In genomic region chr2:39256040-39256439, GRCh38 we compare ENCODE assay signal across 31 cellular contexts. TPM values are rescaled to one million over a fixed set of nuclear protein-coding genes. Genes with fewer than 3 reads are reported as not detected.
"Had no signal": no experiment of that assay in that cellular context is flagged by ENCODE, and none has a peak within 500 bp of the region (broad histone marks: within the 10 kb centered on the region; RNA-seq: fewer than 3 reads in every experiment).

No MANE protein-coding gene starts in this region.

- FAIRE-seq: endometrium, endothelial cell of umbilical vein had no signal

- ATAC-seq: activated naive CD4-positive, alpha-beta T cell treated with anti-CD3 and anti-CD28 coated beads, Interleukin-2, amount 50 U/mL, for 72 hours; activated T-cell treated with anti-CD3 and anti-CD28 coated beads, Interleukin-2, amount 50 U/mL, for 72 hours; WTC11 had no signal

- DNase-seq: activated CD4-positive, alpha-beta memory T cell treated with anti-CD3 and anti-CD28 coated beads, Interleukin-2, amount 10 ng/mL, durations not matched to agents 7 days and 5 days; activated CD4-positive, alpha-beta T cell treated with anti-CD3 and anti-CD28 coated beads for 1 hour; activated CD4-positive, alpha-beta T cell treated with anti-CD3 and anti-CD28 coated beads for 4 hours; activated CD4-positive, alpha-beta T cell treated with anti-CD3 and anti-CD28 coated beads, Interleukin-2, amount 10 ng/mL, durations not matched to agents 7 days and 5 days; activated CD4-positive, alpha-beta T cell treated with anti-CD3 and anti-CD28 coated beads, Interleukin-2, amount 50 U/mL, for 4 hours; activated CD8-positive, alpha-beta memory T cell treated with anti-CD3 and anti-CD28 coated beads, Interleukin-2, amount 50 U/mL, for 48 hours; activated gamma-delta T cell; activated naive CD4-positive, alpha-beta T cell; activated naive CD4-positive, alpha-beta T cell treated with anti-CD3 and anti-CD28 coated beads, Interleukin-2, amount 10 ng/mL, durations not matched to agents 7 days and 5 days; activated naive CD8-positive, alpha-beta T cell treated with anti-CD3 and anti-CD28 coated beads, Interleukin-2, amount 10 ng/mL, durations not matched to agents 7 days and 5 days; activated T-cell treated with anti-CD3 and anti-CD28 coated beads for 4 hours; activated T-cell treated with anti-CD3 and anti-CD28 coated beads, Interleukin-2, amount 50 U/mL, for 24 hours; activated T-cell treated with anti-CD3 and anti-CD28 coated beads, Interleukin-2, amount 50 U/mL, for 72 hours; central memory CD4-positive, alpha-beta T cell; cerebellar nuclear complex; colonic mucosa; effector CD8-positive, alpha-beta T cell; esophagus squamous epithelium; foreskin melanocyte; head of caudate nucleus; T-helper 2 cell had no signal

- H3K4me3 ChIP-seq: ascending aorta, breast epithelium, cardiac muscle cell, colonic mucosa, esophagus squamous epithelium had no signal

- H3K27me3 ChIP-seq: ascending aorta, breast epithelium, cardiac muscle cell, colonic mucosa, esophagus squamous epithelium had no signal

- H3K27ac ChIP-seq: ascending aorta, breast epithelium, cardiac muscle cell, colonic mucosa, epithelial cell of prostate, esophagus squamous epithelium, VCaP had no signal

- H3K4me1 ChIP-seq: ascending aorta, breast epithelium, colonic mucosa, esophagus squamous epithelium had no signal

- H3K36me3 ChIP-seq: breast epithelium had no signal

- H3K9me3 ChIP-seq: ascending aorta, breast epithelium, colonic mucosa, esophagus squamous epithelium had no signal

RNA-seq across cellular contexts. Expression of gene CDKL4, which starts 12.3 kb away (rescaled TPM):
- total RNA-seq: activated naive CD4-positive, alpha-beta T cell treated with anti-CD3 and anti-CD28 coated beads, Interleukin-2, amount 50 U/mL, for 72 hours had no signal
- polyA plus RNA-seq: cardiac muscle cell, esophagus had no signal
